8 cellular contexts compared by ENCODE assay signal in the genomic region with DNA sequence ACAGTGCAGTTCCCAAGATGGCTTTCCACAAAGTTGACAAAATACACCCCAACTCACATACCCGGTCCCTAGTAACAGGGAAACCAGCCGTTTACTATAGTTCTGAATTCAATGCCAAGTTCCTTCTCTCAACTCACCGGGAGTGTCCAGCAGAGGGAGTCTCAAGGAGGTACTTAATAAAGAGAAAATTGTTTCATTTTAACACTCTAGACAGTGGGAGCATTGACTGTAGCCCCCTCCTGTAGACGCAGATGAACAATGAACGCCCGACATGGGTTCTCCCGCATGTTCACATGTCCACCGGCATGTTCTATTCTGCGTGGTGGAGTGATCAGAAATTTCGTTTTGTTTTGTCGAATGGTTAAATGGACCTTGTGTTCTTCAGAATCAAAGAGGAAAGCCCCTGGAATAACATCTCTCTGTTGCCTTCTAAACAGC. TPM values are rescaled to one million over a fixed set of nuclear protein-coding genes. Genes with fewer than 3 reads are reported as not detected.
DNase-seq lines count a peak whose midpoint lies in the region; ATAC-seq and TF ChIP-seq lines count a peak whose summit lies in the region.

No MANE protein-coding gene starts in this region.

- no TSS peak for BruUV-seq in PC-3 (replicated peaks; lab: Mats Ljungman, UMichigan)

- peak overlapping the region; percentile 94 for H3K4me2 ChIP-seq in PC-3 (ENCODE audit: low read length)

- CTCF ChIA-PET in PC-3 (lab: Charles Lee) = no interaction called here

- peak; percentile 3 for ATAC-seq in PC-3
- peak; percentile 48 to 59 for ATAC-seq in natural killer cell treated with Interleukin-12 subunit alpha and Interleukin-12 subunit beta and Interleukin-15 and Interleukin-18, amount 100 ng/mL, for 72 hours

- H3K27ac Mint-ChIP-seq in activated T-helper 2 cell treated with anti-CD3 and anti-CD28 coated beads, Interferon-gamma antibody, Interleukin-2, Interleukin-4, amounts not matched to agents 10 μg/mL and 5 μg/mL and 100 μg/mL, durations not matched to agents 14 hours and 24 hours and 36 hours = peak overlapping the region; percentile 94
- peak overlapping the region; percentile 99 to 100 for H3K27ac Mint-ChIP-seq in natural killer cell treated with Interleukin-12 subunit alpha and Interleukin-12 subunit beta and Interleukin-15 and Interleukin-18, amount 100 ng/mL, for 72 hours

- peaks cover 13% of the 10 kb centered on the region for H3K4me1 ChIP-seq in HUES64 (ENCODE audit: insufficient read depth, low read length)
- H3K4me1 ChIP-seq in PC-3 (ENCODE audit: insufficient read depth, low read length) = peaks cover 53% of the 10 kb centered on the region
- H3K4me1 ChIP-seq in thymus (ENCODE audit: control insufficient read depth, insufficient read depth, low read length) = peaks cover 13% of the 10 kb centered on the region

- WGBS in HUES64 = 43% methylated on average over 10 of the region's 11 CpGs
- 4% methylated on average over 11 of the region's 11 CpGs for WGBS in thymus

- H4K20me1 ChIP-seq in PC-3 (ENCODE audit: low read length) = 0 out of 2 replicates have a peak, but pooled peaks cover 5% of the 10 kb centered on the region

- H3K27me3 Mint-ChIP-seq in activated T-helper 2 cell treated with anti-CD3 and anti-CD28 coated beads, Interferon-gamma antibody, Interleukin-2, Interleukin-4, amounts not matched to agents 10 μg/mL and 5 μg/mL and 100 μg/mL, durations not matched to agents 14 hours and 24 hours and 36 hours (ENCODE audit: low read depth) = peaks cover 14% of the 10 kb centered on the region
- no peaks in the 10 kb centered on the region for H3K27me3 Mint-ChIP-seq in natural killer cell treated with Interleukin-12 subunit alpha and Interleukin-12 subunit beta and Interleukin-15 and Interleukin-18, amount 100 ng/mL, for 72 hours

- H3K9ac ChIP-seq in HUES64 (ENCODE audit: low read depth, low read length) (no peak overlapping the region), PC-3 (ENCODE audit: low read length) (peak overlapping the region; percentile 98)

- H3K4me1 Mint-ChIP-seq in activated T-helper 2 cell treated with anti-CD3 and anti-CD28 coated beads, Interferon-gamma antibody, Interleukin-2, Interleukin-4, amounts not matched to agents 10 μg/mL and 5 μg/mL and 100 μg/mL, durations not matched to agents 14 hours and 24 hours and 36 hours (ENCODE audit: low read depth) = peaks cover 61% of the 10 kb centered on the region
- H3K4me1 Mint-ChIP-seq in natural killer cell treated with Interleukin-12 subunit alpha and Interleukin-12 subunit beta and Interleukin-15 and Interleukin-18, amount 100 ng/mL, for 72 hours (ENCODE audit: low read depth in 2 of 2) = peaks cover 66 to 75% of the 10 kb centered on the region in 2 donors

- H3K27me3 ChIP-seq in HUES64 (ENCODE audit: insufficient read depth, low read length) = peaks cover 39% of the 10 kb centered on the region
- no peaks in the 10 kb centered on the region for H3K27me3 ChIP-seq in PC-3 (ENCODE audit: low read length)
- H3K27me3 ChIP-seq in thymus (ENCODE audit: control insufficient read depth, insufficient read depth) = peaks cover 8% of the 10 kb centered on the region

- H3K36me3 ChIP-seq in HUES64 (ENCODE audit: insufficient read depth, low read length) = no peaks in the 10 kb centered on the region
- H3K36me3 ChIP-seq in PC-3 (ENCODE audit: low read depth, low read length) = peaks cover 13% of the 10 kb centered on the region; the same call in 1 of the 2 replicates
- no peaks in the 10 kb centered on the region for H3K36me3 ChIP-seq in thymus (ENCODE audit: control insufficient read depth, insufficient read depth)

- peak overlapping the region; percentile 95 for H3K4me3 Mint-ChIP-seq in activated T-helper 2 cell treated with anti-CD3 and anti-CD28 coated beads, Interferon-gamma antibody, Interleukin-2, Interleukin-4, amounts not matched to agents 10 μg/mL and 5 μg/mL and 100 μg/mL, durations not matched to agents 14 hours and 24 hours and 36 hours (ENCODE audit: low read depth)
- peak overlapping the region; percentile 99 for H3K4me3 Mint-ChIP-seq in natural killer cell treated with Interleukin-12 subunit alpha and Interleukin-12 subunit beta and Interleukin-15 and Interleukin-18, amount 100 ng/mL, for 72 hours

- POLR2A ChIA-PET in PC-3 (lab: Charles Lee; ENCODE audit: unreplicated experiment) = no interaction called here

- peaks cover 24% of the 10 kb centered on the region for H3F3A ChIP-seq in PC-3 (ENCODE audit: low read length, unreplicated experiment)

- H3K4me3 ChIP-seq in HUES64 (ENCODE audit: low read length) = peak overlapping the region; percentile 76
- peak overlapping the region; percentile 80 for H3K4me3 ChIP-seq in PC-3 (ENCODE audit: low read length)
- H3K4me3 ChIP-seq in fibroblast of the aortic adventitia (ENCODE audit: low read depth, low read length) = peak overlapping the region; percentile 86
- peak overlapping the region; percentile 97 for H3K4me3 ChIP-seq in thymus (ENCODE audit: low read length)

- no peak overlapping the region for H3K27ac ChIP-seq in HUES64 (ENCODE audit: low read depth, low read length)
- H3K27ac ChIP-seq in PC-3 (ENCODE audit: low read length) = peak overlapping the region; percentile 99
- H3K27ac ChIP-seq in thymus (ENCODE audit: low read depth) = peak overlapping the region; percentile 31

- H3K36me3 Mint-ChIP-seq in activated T-helper 2 cell treated with anti-CD3 and anti-CD28 coated beads, Interferon-gamma antibody, Interleukin-2, Interleukin-4, amounts not matched to agents 10 μg/mL and 5 μg/mL and 100 μg/mL, durations not matched to agents 14 hours and 24 hours and 36 hours (ENCODE audit: low read depth) = peaks cover 24% of the 10 kb centered on the region
- H3K36me3 Mint-ChIP-seq in natural killer cell treated with Interleukin-12 subunit alpha and Interleukin-12 subunit beta and Interleukin-15 and Interleukin-18, amount 100 ng/mL, for 72 hours = peaks cover 35% of the 10 kb centered on the region

- H3K79me2 ChIP-seq in PC-3 (ENCODE audit: low read length) = peaks cover 86% of the 10 kb centered on the region

- intact Hi-C loops in PC-3 (cut with micrococcal nuclease) = loop anchor here (1.0 to 5.0 kb wide), 6 partner anchors 141 to 401 kb away; a partner anchor contains a TSS
- intact Hi-C loops in activated T-helper 2 cell treated with anti-CD3 and anti-CD28 coated beads, Interferon-gamma antibody, Interleukin-2, Interleukin-4, amounts not matched to agents 10 μg/mL and 5 μg/mL and 100 μg/mL, durations not matched to agents 14 hours and 24 hours and 36 hours (cut with micrococcal nuclease) = loop anchor here (1.0 to 5.0 kb wide), 5 partner anchors 9 to 436 kb away; no protein-coding TSS in a partner anchor

- H3K9me2 ChIP-seq in PC-3 (replicated peaks; ENCODE audit: low read length) = no peaks in the 10 kb centered on the region

- DNase-seq in NCI-H187 treated with DMSO at 0.1 percent for 48 hours (lab: John Stamatoyannopoulos, UW) = peak; percentile 50
- DNase-seq in NCI-H187 (lab: John Stamatoyannopoulos, UW) = no peak
- DNase-seq in PC-3 = peak; percentile 79
- peak; percentile 43 for DNase-seq in activated T-helper 2 cell treated with anti-CD3 and anti-CD28 coated beads, Interferon-gamma antibody, Interleukin-2, Interleukin-4, amounts not matched to agents 10 μg/mL and 5 μg/mL and 100 μg/mL, durations not matched to agents 14 hours and 24 hours and 36 hours (ENCODE audit: low spot score)
- peak; percentile 87 for DNase-seq in fibroblast of the aortic adventitia (ENCODE audit: low read depth)
- peak; percentile 79 for DNase-seq in natural killer cell treated with Interleukin-12 subunit alpha and Interleukin-12 subunit beta and Interleukin-15 and Interleukin-18, amount 100 ng/mL, for 72 hours (ENCODE audit: low spot score)

- peak; percentile 84 for TF ChIP-seq CTCF in PC-3 (conservative IDR thresholded peaks at IDR 0.05; ENCODE audit: low read depth, low read length)
- peak; percentile 74 for TF ChIP-seq CTCF in fibroblast of the aortic adventitia (IDR thresholded peaks at IDR 0.05; ENCODE audit: insufficient read depth, low read length)

- H3K9me3 ChIP-seq in HUES64 (ENCODE audit: insufficient read depth, low read depth, low read length) (no peaks in the 10 kb centered on the region), PC-3 (ENCODE audit: low read length) (no peaks in the 10 kb centered on the region), thymus (ENCODE audit: control insufficient read depth) (no peaks in the 10 kb centered on the region)

- H3K9me3 Mint-ChIP-seq in activated T-helper 2 cell treated with anti-CD3 and anti-CD28 coated beads, Interferon-gamma antibody, Interleukin-2, Interleukin-4, amounts not matched to agents 10 μg/mL and 5 μg/mL and 100 μg/mL, durations not matched to agents 14 hours and 24 hours and 36 hours = no peaks in the 10 kb centered on the region
- H3K9me3 Mint-ChIP-seq in natural killer cell treated with Interleukin-12 subunit alpha and Interleukin-12 subunit beta and Interleukin-15 and Interleukin-18, amount 100 ng/mL, for 72 hours = no peaks in the 10 kb centered on the region

- H2AFZ ChIP-seq in PC-3 (ENCODE audit: low read length) = no peak overlapping the region

RNA-seq across cellular contexts. Expression of a gene that starts 1.9 kb away (rescaled TPM):
- polyA plus RNA-seq in HUES64 (2013, experiment 1 of 2) = 9.5 TPM
- 12.0 TPM for polyA plus RNA-seq in HUES64 (2013, experiment 2 of 2)
- total RNA-seq in PC-3 (2014; rRNA removed) (38.1 and 46.0 TPM in 2 replicates), fibroblast of the aortic adventitia (ENCODE audit: low replicate concordance) (16.6 and 28.8 TPM in 2 replicates)
- total RNA-seq in activated T-helper 2 cell treated with anti-CD3 and anti-CD28 coated beads, Interferon-gamma antibody, Interleukin-2, Interleukin-4, amounts not matched to agents 10 μg/mL and 5 μg/mL and 100 μg/mL, durations not matched to agents 14 hours and 24 hours and 36 hours = 27.6 and 27.7 TPM in 2 replicates
- total RNA-seq in natural killer cell treated with Interleukin-12 subunit alpha and Interleukin-12 subunit beta and Interleukin-15 and Interleukin-18, amount 100 ng/mL, for 72 hours = 100 to 1,000 TPM; 152 to 245 TPM
- polyA plus RNA-seq in thymus = 5.8 TPM

RNA-seq across cellular contexts. Expression of a gene that starts 53.2 kb away (rescaled TPM):
- 0.55 TPM for polyA plus RNA-seq in HUES64 (2013, experiment 1 of 2)
- 1.1 TPM for polyA plus RNA-seq in HUES64 (2013, experiment 2 of 2)
- total RNA-seq in PC-3 (2014; rRNA removed) (21.8 and 27.5 TPM in 2 replicates), fibroblast of the aortic adventitia (ENCODE audit: low replicate concordance) (2.4 and 2.6 TPM in 2 replicates)
- total RNA-seq in activated T-helper 2 cell treated with anti-CD3 and anti-CD28 coated beads, Interferon-gamma antibody, Interleukin-2, Interleukin-4, amounts not matched to agents 10 μg/mL and 5 μg/mL and 100 μg/mL, durations not matched to agents 14 hours and 24 hours and 36 hours = 1.7 and 2.0 TPM in 2 replicates
- 100 to 1,000 TPM; 104 to 130 TPM for total RNA-seq in natural killer cell treated with Interleukin-12 subunit alpha and Interleukin-12 subunit beta and Interleukin-15 and Interleukin-18, amount 100 ng/mL, for 72 hours
- 16.3 TPM for polyA plus RNA-seq in thymus

Comparison
In these comparisons a context has a peak if more than half of its experiments do, and no peak if none do; other contexts are left out.
1. DNase-seq: peak in NCI-H187 treated with DMSO at 0.1 percent for 48 hours (single experiment), PC-3 (single experiment), activated T-helper 2 cell treated with anti-CD3 and anti-CD28 coated beads, Interferon-gamma antibody, Interleukin-2, Interleukin-4, amounts not matched to agents 10 μg/mL and 5 μg/mL and 100 μg/mL, durations not matched to agents 14 hours and 24 hours and 36 hours (single experiment), fibroblast of the aortic adventitia (single experiment) and natural killer cell treated with Interleukin-12 subunit alpha and Interleukin-12 subunit beta and Interleukin-15 and Interleukin-18, amount 100 ng/mL, for 72 hours (single experiment); none in NCI-H187 (0 of 2).
2. Peak in every context shown above with its lines, with median percentiles within 50 percentile points of each other: H3K4me3 ChIP-seq.